In the genomic region with DNA sequence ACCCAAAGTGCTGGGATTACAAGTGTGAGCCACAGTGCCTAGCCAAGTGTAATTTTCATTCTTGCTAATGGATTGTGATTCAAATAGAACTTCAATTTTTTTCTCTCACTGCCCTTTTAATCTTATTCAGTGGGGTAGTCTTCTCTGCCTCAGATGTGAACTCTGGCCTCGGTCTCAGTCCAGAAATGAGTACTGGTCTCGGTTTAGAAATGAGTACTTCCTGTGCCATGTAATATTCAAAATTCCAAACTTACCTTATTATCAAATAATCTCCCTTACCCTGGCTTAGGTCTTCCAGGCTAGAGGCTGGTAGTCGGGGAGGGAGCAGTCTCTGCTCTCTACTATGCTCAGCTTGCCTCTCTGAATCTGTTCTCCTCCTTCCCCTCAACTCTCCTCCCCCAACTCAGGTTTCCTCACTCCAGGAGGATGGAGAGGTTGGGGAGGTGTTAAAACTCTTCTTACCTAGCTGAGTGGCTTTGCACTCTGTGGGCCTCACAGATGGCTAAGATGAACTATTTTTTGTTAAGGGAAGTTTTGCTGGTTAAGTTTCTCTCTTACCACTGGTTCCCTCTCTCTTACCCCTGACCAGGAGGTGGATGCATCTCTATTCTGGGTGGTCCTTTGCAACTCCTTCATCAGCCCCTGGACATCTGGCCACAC, we compare ENCODE assay signal across 16 cellular contexts. TPM values are rescaled to one million over a fixed set of nuclear protein-coding genes. Genes with fewer than 3 reads are reported as not detected.
DNase-seq lines count a peak whose midpoint lies in the region; ATAC-seq and TF ChIP-seq lines count a peak whose summit lies in the region.
"Had no signal": no experiment of that assay in that cellular context is flagged by ENCODE, and none has a peak within 500 bp of the region (broad histone marks: within the 10 kb centered on the region; RNA-seq: fewer than 3 reads in every experiment).

No MANE protein-coding gene starts in this region.

- H3K36me3 ChIP-seq in RWPE2 (ENCODE audit: low read depth) (no peaks in the 10 kb centered on the region), suprapubic skin (no peaks in the 10 kb centered on the region), ovary (no peaks in the 10 kb centered on the region)

- no peak for DNase-seq in natural killer cell treated with Interleukin-12 subunit alpha and Interleukin-12 subunit beta and Interleukin-15 and Interleukin-18, amount 100 ng/mL, for 72 hours (ENCODE audit: low spot score)
- no peak for DNase-seq in natural killer cell
- DNase-seq in RWPE2 (ENCODE audit: low spot score) = no peak
- peak in 1 of 2 donors; percentile 7 for DNase-seq in suprapubic skin (ENCODE audit: low spot score in 2 of 2)
- DNase-seq in ovary = no peak
- no peak for DNase-seq in NCI-H2227 (lab: John Stamatoyannopoulos, UW; ENCODE audit: unreplicated experiment)
- DNase-seq: activated naive CD8-positive, alpha-beta T cell treated with anti-CD3 and anti-CD28 coated beads, Interleukin-2, amount 10 ng/mL, durations not matched to agents 7 days and 5 days; NCI-H1436 treated with DMSO at 0.1 percent for 48 hours; NCI-H526; Right ventricle myocardium superior had no signal

- peaks cover 22 to 25% of the 10 kb centered on the region in 2 donors for H3K27me3 Mint-ChIP-seq in natural killer cell treated with Interleukin-12 subunit alpha and Interleukin-12 subunit beta and Interleukin-15 and Interleukin-18, amount 100 ng/mL, for 72 hours
- peaks cover 29 to 50% of the 10 kb centered on the region in 2 donors for H3K27me3 Mint-ChIP-seq in natural killer cell (ENCODE audit: low read depth in 2 of 2)

- H3K9me3 ChIP-seq in RWPE2 (ENCODE audit: severe bottlenecking) (no peaks in the 10 kb centered on the region), suprapubic skin (no peaks in the 10 kb centered on the region), ovary (no peaks in the 10 kb centered on the region)

- H3K4me1 ChIP-seq in RWPE2 (ENCODE audit: insufficient read depth, poor library complexity, severe bottlenecking) = peaks cover 23% of the 10 kb centered on the region
- H3K4me1 ChIP-seq in suprapubic skin = peaks cover 39% of the 10 kb centered on the region
- no peaks in the 10 kb centered on the region for H3K4me1 ChIP-seq in ovary (ENCODE audit: insufficient read depth)

- TF ChIP-seq CTCF in natural killer cell (IDR thresholded peaks at IDR 0.05) (no peak), RWPE2 (IDR thresholded peaks at IDR 0.05; ENCODE audit: poor library complexity, severe bottlenecking) (no peak), suprapubic skin (IDR thresholded peaks at IDR 0.05) (no peak), ovary (IDR thresholded peaks at IDR 0.05) (no peak)

- 63% methylated on average over 3 of the region's 3 CpGs for WGBS in suprapubic skin
- 59 to 67% (median 61%) methylated on average over 3 of the region's 3 CpGs for WGBS in ovary, 3 donors

- H3K27ac Mint-ChIP-seq in natural killer cell treated with Interleukin-12 subunit alpha and Interleukin-12 subunit beta and Interleukin-15 and Interleukin-18, amount 100 ng/mL, for 72 hours = no peak overlapping the region
- no peak overlapping the region for H3K27ac Mint-ChIP-seq in natural killer cell
- H3K27ac Mint-ChIP-seq: activated naive CD8-positive, alpha-beta T cell treated with anti-CD3 and anti-CD28 coated beads, Interleukin-2, amount 10 ng/mL, durations not matched to agents 7 days and 5 days had no signal

- peak; percentile 70 to 85 for ATAC-seq in natural killer cell treated with Interleukin-12 subunit alpha and Interleukin-12 subunit beta and Interleukin-15 and Interleukin-18, amount 100 ng/mL, for 72 hours
- no peak for ATAC-seq in natural killer cell
- peak; percentile 85 for ATAC-seq in HG02870 (IDR thresholded peaks at IDR 0.05; ENCODE audit: unreplicated experiment)
- ATAC-seq in RWPE2 (ENCODE audit: low read depth) = no peak
- no peak for ATAC-seq in HG03196 (IDR thresholded peaks at IDR 0.05; ENCODE audit: unreplicated experiment)
- ATAC-seq: left colon had no signal

- H3K9me3 Mint-ChIP-seq in natural killer cell treated with Interleukin-12 subunit alpha and Interleukin-12 subunit beta and Interleukin-15 and Interleukin-18, amount 100 ng/mL, for 72 hours = no peaks in the 10 kb centered on the region
- no peaks in the 10 kb centered on the region for H3K9me3 Mint-ChIP-seq in natural killer cell
- H3K9me3 Mint-ChIP-seq: activated naive CD8-positive, alpha-beta T cell treated with anti-CD3 and anti-CD28 coated beads, Interleukin-2, amount 10 ng/mL, durations not matched to agents 7 days and 5 days; central memory CD8-positive, alpha-beta T cell had no signal

- TF ChIP-seq EP300 in suprapubic skin (IDR thresholded peaks at IDR 0.05) = no peak
- no peak for TF ChIP-seq EP300 in ovary (IDR thresholded peaks at IDR 0.05)

- intact Hi-C loops in natural killer cell (cut with micrococcal nuclease) = no loop called here
- intact Hi-C loops in ovary (cut with DNase I) = no loop called here

- peak overlapping the region; percentile 1 for H3K27ac ChIP-seq in RWPE2 (ENCODE audit: poor library complexity, severe bottlenecking)
- peak overlapping the region; percentile 43 for H3K27ac ChIP-seq in suprapubic skin
- H3K27ac ChIP-seq in ovary = no peak overlapping the region

- H3K27me3 ChIP-seq in RWPE2 (ENCODE audit: insufficient read depth, poor library complexity, severe bottlenecking) (no peaks in the 10 kb centered on the region), suprapubic skin (no peaks in the 10 kb centered on the region), ovary (no peaks in the 10 kb centered on the region)

- H3K4me1 Mint-ChIP-seq in natural killer cell treated with Interleukin-12 subunit alpha and Interleukin-12 subunit beta and Interleukin-15 and Interleukin-18, amount 100 ng/mL, for 72 hours (ENCODE audit: low read depth in 2 of 2) = peaks cover 7 to 11% of the 10 kb centered on the region in 2 donors
- no peaks in the 10 kb centered on the region for H3K4me1 Mint-ChIP-seq in natural killer cell
- H3K4me1 Mint-ChIP-seq: activated naive CD8-positive, alpha-beta T cell treated with anti-CD3 and anti-CD28 coated beads, Interleukin-2, amount 10 ng/mL, durations not matched to agents 7 days and 5 days; central memory CD8-positive, alpha-beta T cell had no signal

- H3K4me3 ChIP-seq in RWPE2 (ENCODE audit: severe bottlenecking) (no peak overlapping the region), suprapubic skin (no peak overlapping the region), ovary (no peak overlapping the region)

- TF ChIP-seq POLR2A in suprapubic skin (IDR thresholded peaks at IDR 0.05) (no peak), ovary (IDR thresholded peaks at IDR 0.05) (no peak)

- no peaks in the 10 kb centered on the region for H3K36me3 Mint-ChIP-seq in natural killer cell treated with Interleukin-12 subunit alpha and Interleukin-12 subunit beta and Interleukin-15 and Interleukin-18, amount 100 ng/mL, for 72 hours
- H3K36me3 Mint-ChIP-seq in natural killer cell = no peaks in the 10 kb centered on the region
- H3K36me3 Mint-ChIP-seq: activated naive CD8-positive, alpha-beta T cell treated with anti-CD3 and anti-CD28 coated beads, Interleukin-2, amount 10 ng/mL, durations not matched to agents 7 days and 5 days had no signal

- peak overlapping the region; percentile 49 for H3K4me3 Mint-ChIP-seq in natural killer cell treated with Interleukin-12 subunit alpha and Interleukin-12 subunit beta and Interleukin-15 and Interleukin-18, amount 100 ng/mL, for 72 hours
- no peak overlapping the region for H3K4me3 Mint-ChIP-seq in natural killer cell
- H3K4me3 Mint-ChIP-seq: activated naive CD8-positive, alpha-beta T cell treated with anti-CD3 and anti-CD28 coated beads, Interleukin-2, amount 10 ng/mL, durations not matched to agents 7 days and 5 days; central memory CD8-positive, alpha-beta T cell had no signal

RNA-seq across cellular contexts. Expression of a gene that starts 4.8 kb away (rescaled TPM):
- total RNA-seq in natural killer cell treated with Interleukin-12 subunit alpha and Interleukin-12 subunit beta and Interleukin-15 and Interleukin-18, amount 100 ng/mL, for 72 hours = not detected
- not detected for total RNA-seq in natural killer cell
- not detected for total RNA-seq in suprapubic skin
- not detected for total RNA-seq in ovary
- polyA plus RNA-seq in ovary = not detected
- total RNA-seq: activated naive CD8-positive, alpha-beta T cell treated with anti-CD3 and anti-CD28 coated beads, Interleukin-2, amount 10 ng/mL, durations not matched to agents 7 days and 5 days; left colon; Right ventricle myocardium superior; urinary bladder had no signal
- polyA plus RNA-seq: AG04450, urinary bladder had no signal

RNA-seq across cellular contexts. Expression of a gene that starts 13.4 kb away (rescaled TPM):
- not detected for total RNA-seq in natural killer cell treated with Interleukin-12 subunit alpha and Interleukin-12 subunit beta and Interleukin-15 and Interleukin-18, amount 100 ng/mL, for 72 hours
- total RNA-seq in natural killer cell (not detected), suprapubic skin (10 to 100 TPM; 26.1 to 44.1 (median 28.4) TPM), ovary (10 to 100 TPM in 1 of 7 donors, 1 to 10 TPM in 5, under 1 TPM in 1; 0.83 to 14.0 (median 2.0) TPM)
- polyA plus RNA-seq in ovary = under 1 TPM; 0.10 to 0.87 TPM
- total RNA-seq: activated naive CD8-positive, alpha-beta T cell treated with anti-CD3 and anti-CD28 coated beads, Interleukin-2, amount 10 ng/mL, durations not matched to agents 7 days and 5 days had no signal
- polyA plus RNA-seq: AG04450 had no signal

RNA-seq across cellular contexts. Expression of a gene that starts 33.5 kb away (rescaled TPM):
- total RNA-seq in natural killer cell treated with Interleukin-12 subunit alpha and Interleukin-12 subunit beta and Interleukin-15 and Interleukin-18, amount 100 ng/mL, for 72 hours = 100 to 1,000 TPM; 239 to 375 TPM
- total RNA-seq in natural killer cell = 100 to 1,000 TPM; 344 to 394 (median 358) TPM
- total RNA-seq in suprapubic skin = 100 to 1,000 TPM; 281 to 427 (median 338) TPM
- total RNA-seq in ovary = 100 to 1,000 TPM in 6 of 7 donors, 10 to 100 TPM in 1; 81.8 to 202 (median 149) TPM
- 100 to 1,000 TPM; 174 to 266 TPM for polyA plus RNA-seq in ovary

RNA-seq across cellular contexts. Expression of a gene that starts 58.9 kb away (rescaled TPM):
- total RNA-seq in natural killer cell treated with Interleukin-12 subunit alpha and Interleukin-12 subunit beta and Interleukin-15 and Interleukin-18, amount 100 ng/mL, for 72 hours = 1 to 10 TPM in 1 of 2 donors, under 1 TPM in 1; 0.38 to 3.0 TPM
- total RNA-seq in natural killer cell = 1 to 10 TPM; 1.3 to 5.0 (median 1.6) TPM
- 1 to 10 TPM in 3 of 4 donors, under 1 TPM in 1; 0.78 to 2.1 (median 1.6) TPM for total RNA-seq in suprapubic skin
- 10 to 100 TPM in 1 of 7 donors, 1 to 10 TPM in 6; 1.1 to 16.7 (median 1.5) TPM for total RNA-seq in ovary
- under 1 TPM; 0.30 to 0.50 TPM for polyA plus RNA-seq in ovary

Comparison
In these comparisons a context has a peak if more than half of its experiments do, and no peak if none do; other contexts are left out.
1. ATAC-seq: peak in natural killer cell treated with Interleukin-12 subunit alpha and Interleukin-12 subunit beta and Interleukin-15 and Interleukin-18, amount 100 ng/mL, for 72 hours (2 of 2) and HG02870 (single experiment); none in natural killer cell (0 of 3), RWPE2 (single experiment) and HG03196 (single experiment).
2. H3K27ac ChIP-seq: peak in RWPE2 (single experiment) and suprapubic skin (single experiment); none in ovary (0 of 2).